ENCODE assay signal across 19 cellular contexts in genomic region chr12:49541140-49541861, GRCh38. TPM values are rescaled to one million over a fixed set of nuclear protein-coding genes. Genes with fewer than 3 reads are reported as not detected.
DNase-seq lines count a peak whose midpoint lies in the region; ATAC-seq, FAIRE-seq and TF ChIP-seq lines count a peak whose summit lies in the region.
"Had no signal": no experiment of that assay in that cellular context is flagged by ENCODE, and none has a peak within 500 bp of the region (broad histone marks: within the 10 kb centered on the region; RNA-seq: fewer than 3 reads in every experiment).

No MANE protein-coding gene starts in this region.

- H2BK5ac ChIP-seq in H1 (ENCODE audit: low read depth, low read length) (no peak overlapping the region), neuronal stem cell (ENCODE audit: low read length) (peak overlapping the region; percentile 47)

- TF ChIP-seq POLR2A in HCT116 (IDR thresholded peaks at IDR 0.05; ENCODE audit: borderline replicate concordance, extremely low read depth, insufficient read depth, insufficient read length): no peak
- TF ChIP-seq POLR2A in H1 (IDR thresholded peaks at IDR 0.05; ENCODE audit: control extremely low read depth in 1 of 2, low read depth in 2 of 2, low read length in 2 of 2): no peak
- TF ChIP-seq POLR2A in transverse colon (IDR thresholded peaks at IDR 0.05): no peak

- ATAC-seq in HCT116: no peak
- ATAC-seq: body of pancreas, left colon had no signal

- peaks cover 16% of the 10 kb centered on the region for H3K79me2 ChIP-seq in HCT116 (ENCODE audit: insufficient read depth, low read length)
- H3K79me2 ChIP-seq in H1 (ENCODE audit: control insufficient read depth in 1 of 2, insufficient read depth in 2 of 2, low read length in 2 of 2): no peaks in the 10 kb centered on the region

- WGBS in H1 (ENCODE audit: extremely low coverage in 1 of 2, insufficient coverage in 1 of 2, insufficient read length in 1 of 2, insufficient replicate concordance in 2 of 2, low coverage in 1 of 2, low lambda C conversion rate in 2 of 2, missing lambda C conversion rate in 1 of 2), 2 experiments: 86% methylated on average over 18 of the region's 18 CpGs; no CpG with 5 or more reads in 1 of the 2 experiments
- no CpG with 5 or more reads among the region's 18 CpGs for WGBS in neuronal stem cell (ENCODE audit: extremely low coverage in 2 of 2, insufficient read length in 2 of 2, insufficient replicate concordance in 1 of 2), 2 donors
- WGBS in transverse colon (ENCODE audit: low coverage in 1 of 2), 2 donors: 80 to 86% methylated on average over 3 to 18 of the region's 18 CpGs

- H4K5ac ChIP-seq in H1 (ENCODE audit: insufficient read length, low read depth, low read length): no peak overlapping the region

- no peak for TF ChIP-seq EP300 in H1 (IDR thresholded peaks at IDR 0.05; ENCODE audit: borderline replicate concordance in 1 of 2, low read depth in 2 of 2, low read length in 2 of 2)
- no peak for TF ChIP-seq EP300 in transverse colon (IDR thresholded peaks at IDR 0.05; ENCODE audit: low read depth)

- no peaks in the 10 kb centered on the region for H3K9me3 ChIP-seq in HCT116 (ENCODE audit: control insufficient read depth in 1 of 2, insufficient read depth in 1 of 2, low read depth in 1 of 2, low read length in 2 of 2)
- H3K9me3 ChIP-seq in H1 (ENCODE audit: insufficient read depth in 2 of 2, low read depth in 1 of 2, low read length in 1 of 2): no peaks in the 10 kb centered on the region
- H3K9me3 ChIP-seq in neuronal stem cell (replicated peaks in 1 of 2; ENCODE audit: control insufficient read depth in 2 of 2, insufficient read depth in 1 of 2, low read depth in 1 of 2, low read length in 2 of 2): peaks cover 0 to 2% of the 10 kb centered on the region in 2 donors
- H3K9me3 ChIP-seq in transverse colon: no peaks in the 10 kb centered on the region
- H3K9me3 ChIP-seq: body of pancreas, neutrophil, uterus had no signal

- RAD21 ChIA-PET in HCT116 (lab: Charles Lee; ENCODE audit: low non-redundant PET in 1 of 2, low total read pairs in 2 of 2, uncharacterized antibody in 2 of 2, unreplicated experiment in 2 of 2): no interaction called here

- H3K14ac ChIP-seq in H1 (ENCODE audit: insufficient read length): no peak overlapping the region
- H3K14ac ChIP-seq in neuronal stem cell (ENCODE audit: low read length): no peak overlapping the region

- H3K27me3 ChIP-seq in HCT116 (ENCODE audit: insufficient read depth, low read length) (no peaks in the 10 kb centered on the region), H1 (replicated peaks in 1 of 4; ENCODE audit: control insufficient read depth in 3 of 4, extremely low read depth in 1 of 4, insufficient read depth in 3 of 4, low read length in 3 of 4) (peaks cover 68 to 100% (median 98%) of the 10 kb centered on the region in 4 experiments), neuronal stem cell (ENCODE audit: control insufficient read depth in 3 of 3, insufficient read depth in 3 of 3, low read depth in 1 of 3, low read length in 3 of 3) (peaks cover 33 to 95% (median 91%) of the 10 kb centered on the region in 3 experiments), transverse colon (peaks cover 78% of the 10 kb centered on the region)
- H3K27me3 ChIP-seq: body of pancreas, uterus had no signal

- H3K4me1 ChIP-seq in HCT116 (ENCODE audit: control insufficient read depth in 1 of 2, insufficient read depth in 2 of 2, low read length in 2 of 2) (peaks cover 30 to 40% of the 10 kb centered on the region in 2 experiments), H1 (replicated peaks in 1 of 4; ENCODE audit: control insufficient read depth in 3 of 4, insufficient read depth in 4 of 4, low read length in 3 of 4) (peaks cover 0 to 34% (median 17%) of the 10 kb centered on the region in 4 experiments; a peak in 6 of 7 replicates), neuronal stem cell (ENCODE audit: control insufficient read depth in 2 of 2, insufficient read depth in 1 of 2, low read depth in 1 of 2, low read length in 2 of 2) (peaks cover 19 to 23% of the 10 kb centered on the region in 2 donors), transverse colon (peaks cover 9 to 25% (median 19%) of the 10 kb centered on the region in 4 donors)

- 0 out of 2 replicates have a peak overlapping the region, but pooled peaks have one; percentile 61 for H2BK20ac ChIP-seq in H1 (ENCODE audit: low read length)

- H3K23me2 ChIP-seq in H1 (ENCODE audit: low read depth, low read length): peaks cover 16% of the 10 kb centered on the region

- H2AK5ac ChIP-seq in H1 (ENCODE audit: low read depth, low read length) (0 out of 2 replicates have a peak overlapping the region, but pooled peaks have one; percentile 26), neuronal stem cell (ENCODE audit: low read depth, low read length) (peak overlapping the region; percentile 58)

- TF ChIP-seq CTCF in HCT116 (IDR thresholded peaks at IDR 0.05 in 2 of 3, conservative IDR thresholded peaks at IDR 0.05 in 1 of 3; ENCODE audit: borderline replicate concordance in 1 of 3, insufficient read depth in 1 of 3, low read depth in 2 of 3, low read length in 2 of 3) (no peak), H1 (IDR thresholded peaks at IDR 0.05; ENCODE audit: control extremely low read depth in 1 of 3, insufficient read depth in 1 of 3, low read depth in 1 of 3, low read length in 3 of 3) (no peak), transverse colon (IDR thresholded peaks at IDR 0.05) (no peak), GM13976 (IDR thresholded peaks at IDR 0.05; ENCODE audit: borderline replicate concordance, control extremely low read depth, extremely low read depth, insufficient read depth, missing control alignments) (no peak)

- H3K4me2 ChIP-seq in HCT116 (ENCODE audit: low read length): no peak overlapping the region
- H3K4me2 ChIP-seq in H1 (ENCODE audit: insufficient read depth in 1 of 2, low read depth in 2 of 2, low read length in 2 of 2): no peak overlapping the region
- H3K4me2 ChIP-seq in neuronal stem cell (ENCODE audit: insufficient read depth, low read length, poor library complexity, severe bottlenecking): no peak overlapping the region

- H3K9ac ChIP-seq in HCT116 (ENCODE audit: low read length): no peak overlapping the region
- no peak overlapping the region for H3K9ac ChIP-seq in H1 (replicated peaks in 1 of 4; ENCODE audit: extremely low read depth in 1 of 4, low read depth in 3 of 4, low read length in 3 of 4)
- H3K9ac ChIP-seq in neuronal stem cell (ENCODE audit: low read depth, low read length, poor library complexity): no peak overlapping the region

- H3K36me3 ChIP-seq in HCT116 (ENCODE audit: control insufficient read depth in 1 of 2, insufficient read depth in 2 of 2, low read length in 2 of 2): peaks cover 0 to 7% of the 10 kb centered on the region in 2 experiments; a peak in 2 of 4 replicates
- peaks cover 0 to 6% (median 0%) of the 10 kb centered on the region in 4 experiments; a peak in 1 of 8 replicates for H3K36me3 ChIP-seq in H1 (ENCODE audit: control insufficient read depth in 2 of 4, insufficient read depth in 4 of 4, low read length in 3 of 4)
- no peaks in the 10 kb centered on the region for H3K36me3 ChIP-seq in neuronal stem cell (replicated peaks in 1 of 2; ENCODE audit: control insufficient read depth in 2 of 2, insufficient read depth in 2 of 2, low read length in 2 of 2)
- no peaks in the 10 kb centered on the region for H3K36me3 ChIP-seq in transverse colon
- H3K36me3 ChIP-seq: neutrophil, uterus had no signal

- POLR2A ChIA-PET in HCT116 (lab: Charles Lee): no interaction called here
- POLR2A ChIA-PET in H1 (lab: Charles Lee; ENCODE audit: partially characterized antibody): no interaction called here

- peak; percentile 10 for DNase-seq in NCI-H748 (lab: John Stamatoyannopoulos, UW; ENCODE audit: unreplicated experiment)
- no peak for DNase-seq in NCI-H748 treated with DMSO at 0.1 percent for 48 hours (lab: John Stamatoyannopoulos, UW)
- no peak for DNase-seq in HCT116 (ENCODE audit: low read depth, low spot score)
- DNase-seq in H1 (ENCODE audit: low read depth in 1 of 2, low spot score in 2 of 2): no peak
- DNase-seq in neuronal stem cell (ENCODE audit: low spot score): no peak
- DNase-seq in transverse colon: no peak
- DNase-seq in SIG-M5 treated with dmso at 0.1 percent for 504 hours (lab: John Stamatoyannopoulos, UW; ENCODE audit: unreplicated experiment): no peak
- DNase-seq in GM13976 (ENCODE audit: low spot score): no peak
- DNase-seq: activated CD4-positive, alpha-beta T cell treated with anti-CD3 and anti-CD28 coated beads, Interleukin-2, amount 50 U/mL, for 48 hours; COR-L47; HCEC 1CT; left colon; NCI-H1436 treated with DMSO at 0.1 percent for 48 hours; NCI-H526 treated with DMSO at 0.1 percent for 48 hours had no signal

- CTCF ChIA-PET in HCT116 (lab: Charles Lee) (no interaction called here), H1 (lab: Charles Lee; ENCODE audit: partially characterized antibody) (interaction anchor here (0.5 to 7.8 kb wide), 8 partner anchors 11 to 243 kb away, joined by 3 to 91 read pairs (median 4); no protein-coding TSS in a partner anchor)

- H4K91ac ChIP-seq in H1 (replicated peaks; ENCODE audit: insufficient read length, low read length) (no peak overlapping the region), neuronal stem cell (ENCODE audit: low read depth, low read length, poor library complexity) (no peak overlapping the region)

- no peak for FAIRE-seq in H1 (lab: Jason Lieb, UNC)

- no peak overlapping the region for H3K56ac ChIP-seq in H1 (replicated peaks; ENCODE audit: insufficient read length, low read depth, low read length)

- H3K18ac ChIP-seq in H1 (ENCODE audit: extremely low read depth, low read length) (no peak overlapping the region; the same call in 1 of the 2 replicates), neuronal stem cell (ENCODE audit: low read length) (peak overlapping the region; percentile 71)

- no peaks in the 10 kb centered on the region for H4K20me1 ChIP-seq in HCT116 (ENCODE audit: insufficient read depth)
- H4K20me1 ChIP-seq in H1 (replicated peaks in 1 of 2; ENCODE audit: control insufficient read depth in 1 of 2, insufficient read depth in 2 of 2, low read length in 2 of 2): peaks cover 5 to 14% of the 10 kb centered on the region in 2 experiments

- H3K4ac ChIP-seq in H1 (replicated peaks; ENCODE audit: insufficient read length, low read depth, low read length) (no peak overlapping the region), neuronal stem cell (ENCODE audit: low read length) (no peak overlapping the region)

- no peak overlapping the region for H2BK15ac ChIP-seq in H1 (ENCODE audit: low read length)
- H2BK15ac ChIP-seq in neuronal stem cell (ENCODE audit: low read length): peak overlapping the region; percentile 49

- H3K27ac ChIP-seq in HCT116 (ENCODE audit: low read depth, low read length): peak overlapping the region; percentile 83; the same call in 1 of the 2 replicates
- H3K27ac ChIP-seq in H1 (ENCODE audit: low read depth, low read length): no peak overlapping the region
- no peak overlapping the region for H3K27ac ChIP-seq in neuronal stem cell (replicated peaks; ENCODE audit: low read length)
- H3K27ac ChIP-seq in transverse colon: no peak overlapping the region
- H3K27ac ChIP-seq: 22Rv1, body of pancreas, neutrophil, uterus had no signal

- H4K8ac ChIP-seq in H1 (ENCODE audit: extremely low read depth, insufficient read depth, low read length) (peak overlapping the region; percentile 35; the same call in 1 of the 2 replicates), neuronal stem cell (ENCODE audit: low read depth, low read length) (no peak overlapping the region)

- in situ Hi-C loops in transverse colon (cut with MboI; ENCODE audit: low pct_ligation_motif_present in 1 of 4, low pct_unique_long_range_greater_than_20kb in 1 of 4, low sequenced_read_pairs in 3 of 4): no loop called here
- in situ Hi-C loops in GM13976 (cut with MboI; ENCODE audit: low sequenced_read_pairs, unreplicated experiment): no loop called here

- H3K79me1 ChIP-seq in H1 (ENCODE audit: low read depth, low read length) (no peaks in the 10 kb centered on the region), neuronal stem cell (ENCODE audit: low read depth, low read length) (no peaks in the 10 kb centered on the region)

- no TSS peak for BruUV-seq in HCT116 (replicated peaks; lab: Mats Ljungman, UMichigan)

- H2BK12ac ChIP-seq in H1 (ENCODE audit: low read depth, low read length) (peak overlapping the region; percentile 75; the same call in 1 of the 2 replicates), neuronal stem cell (ENCODE audit: low read length) (no peak overlapping the region)

- TF ChIP-seq RAD21 in HCT116 (IDR thresholded peaks at IDR 0.05; ENCODE audit: low read depth) (no peak), H1 (IDR thresholded peaks at IDR 0.05 in 1 of 2, conservative IDR thresholded peaks at IDR 0.05 in 1 of 2; ENCODE audit: low read depth in 2 of 2, low read length in 2 of 2) (no peak)

- H2BK120ac ChIP-seq in H1 (replicated peaks; ENCODE audit: low read depth, low read length) (no peak overlapping the region), neuronal stem cell (ENCODE audit: low read depth, low read length) (peak overlapping the region; percentile 66)

- intact Hi-C loops in HCT116 (cut with micrococcal nuclease) (no loop called here), transverse colon (cut with DNase I; ENCODE audit: low total_unique reads) (no loop called here)

- no peak overlapping the region for H3K23ac ChIP-seq in H1 (ENCODE audit: insufficient read length)
- peak overlapping the region; percentile 76 for H3K23ac ChIP-seq in neuronal stem cell (ENCODE audit: low read depth, low read length, poor library complexity)

- H3K9me2 ChIP-seq in HCT116 (ENCODE audit: insufficient read depth): no peaks in the 10 kb centered on the region

- H2AFZ ChIP-seq in HCT116 (ENCODE audit: low read depth, low read length, poor library complexity, severe bottlenecking) (no peak overlapping the region), H1 (ENCODE audit: low read length) (no peak overlapping the region), neuronal stem cell (ENCODE audit: low read length) (no peak overlapping the region)

- no peak overlapping the region for H3K4me3 ChIP-seq in HCT116 (replicated peaks in 1 of 2; ENCODE audit: low read depth in 1 of 2, low read length in 2 of 2)
- H3K4me3 ChIP-seq in H1 (ENCODE audit: extremely low read depth in 1 of 4, insufficient read depth in 2 of 4, low read depth in 3 of 4, low read length in 4 of 4): no peak overlapping the region
- no peak overlapping the region for H3K4me3 ChIP-seq in neuronal stem cell (ENCODE audit: low read length in 2 of 2)
- no peak overlapping the region for H3K4me3 ChIP-seq in transverse colon
- H3K4me3 ChIP-seq: body of pancreas, uterus had no signal

RNA-seq across cellular contexts. Expression of gene KCNH3, which starts 2.5 kb away (rescaled TPM):
- total RNA-seq in HCT116 (2021; ENCODE audit: unreplicated experiment) (35.3 TPM), transverse colon (under 1 TPM in 2 of 4 donors, not detected in 2; 0.32 to 0.80 TPM)
- 20.4 and 22.5 TPM in 2 replicates for polyA plus RNA-seq in HCT116 (2012)
- total RNA-seq in H1 (2021; fragmentation: NEBNext Ultra II Directional; extraction: Animal tissue kit (Norgen Biotek cat#: 25700)): 0.24 and 0.36 TPM in 2 replicates
- polyA plus RNA-seq in H1 (2011; rRNA removed): 0.47 and 0.50 TPM in 2 replicates
- 0.50 TPM for polyA plus RNA-seq in H1 (2011; cell fraction: cytosol; rRNA removed)
- 1.6 TPM for polyA plus RNA-seq in H1 (2011; cell fraction: nucleus; rRNA removed)
- polyA plus RNA-seq in H1 (2012, experiment 1 of 2): 0.24 to 0.67 TPM (median 0.60 TPM) in 3 of 4 replicates, not detected in the other
- 0.18 TPM for polyA plus RNA-seq in H1 (2012, experiment 2 of 2)
- 0.36 TPM for polyA plus RNA-seq in H1 (2013, experiment 1 of 2)
- 0.15 TPM for polyA plus RNA-seq in H1 (2013, experiment 2 of 2)
- polyA minus RNA-seq in H1 (2011; rRNA and poly(A)+ RNA removed): 0.17 and 0.19 TPM in 2 replicates
- polyA minus RNA-seq in H1 (2011; cell fraction: cytosol; rRNA and poly(A)+ RNA removed): not detected
- 0.80 TPM for polyA minus RNA-seq in H1 (2011; cell fraction: nucleus; rRNA and poly(A)+ RNA removed)
- polyA plus RNA-seq in neuronal stem cell (2013, experiment 1 of 2): 0.36 TPM
- polyA plus RNA-seq in neuronal stem cell (2013, experiment 2 of 2): 0.40 TPM
- total RNA-seq: subcutaneous adipose tissue had no signal

RNA-seq across cellular contexts. Expression of gene MCRS1, which starts 26.6 kb away (rescaled TPM):
- total RNA-seq in HCT116 (2021; ENCODE audit: unreplicated experiment) (91.9 TPM), transverse colon (100 to 1,000 TPM in 1 of 4 donors, 10 to 100 TPM in 3; 57.8 to 120 (median 78.4) TPM)
- 72.1 and 82.4 TPM in 2 replicates for polyA plus RNA-seq in HCT116 (2012)
- 90.3 and 92.5 TPM in 2 replicates for total RNA-seq in H1 (2021; fragmentation: NEBNext Ultra II Directional; extraction: Animal tissue kit (Norgen Biotek cat#: 25700))
- 139 and 170 TPM in 2 replicates for polyA plus RNA-seq in H1 (2011; rRNA removed)
- 135 TPM for polyA plus RNA-seq in H1 (2011; cell fraction: cytosol; rRNA removed)
- polyA plus RNA-seq in H1 (2011; cell fraction: nucleus; rRNA removed): 210 TPM
- 51.5 to 92.0 TPM (median 89.3 TPM) in 4 replicates for polyA plus RNA-seq in H1 (2012, experiment 1 of 2)
- polyA plus RNA-seq in H1 (2012, experiment 2 of 2): 112 TPM
- 54.6 TPM for polyA plus RNA-seq in H1 (2013, experiment 1 of 2)
- polyA plus RNA-seq in H1 (2013, experiment 2 of 2): 56.7 TPM
- polyA minus RNA-seq in H1 (2011; rRNA and poly(A)+ RNA removed): 83.5 and 103 TPM in 2 replicates
- 48.8 TPM for polyA minus RNA-seq in H1 (2011; cell fraction: cytosol; rRNA and poly(A)+ RNA removed)
- polyA minus RNA-seq in H1 (2011; cell fraction: nucleus; rRNA and poly(A)+ RNA removed): 55.8 TPM
- polyA plus RNA-seq in neuronal stem cell (2013, experiment 1 of 2): 68.8 TPM
- 67.4 TPM for polyA plus RNA-seq in neuronal stem cell (2013, experiment 2 of 2)

Comparison
In these comparisons a context has a peak if more than half of its experiments do, and no peak if none do; other contexts are left out.
1. RNA of gene KCNH3, which starts 2.5 kb away (total RNA-seq): 35.3 TPM in HCT116 (single experiment); 0.32 to 0.80 TPM in transverse colon and 0.24 to 0.36 TPM in H1; every median in the first group is over 10 times any median in the second.